Comparison of ENCODE assay signal across 19 cellular contexts in the genomic region with DNA sequence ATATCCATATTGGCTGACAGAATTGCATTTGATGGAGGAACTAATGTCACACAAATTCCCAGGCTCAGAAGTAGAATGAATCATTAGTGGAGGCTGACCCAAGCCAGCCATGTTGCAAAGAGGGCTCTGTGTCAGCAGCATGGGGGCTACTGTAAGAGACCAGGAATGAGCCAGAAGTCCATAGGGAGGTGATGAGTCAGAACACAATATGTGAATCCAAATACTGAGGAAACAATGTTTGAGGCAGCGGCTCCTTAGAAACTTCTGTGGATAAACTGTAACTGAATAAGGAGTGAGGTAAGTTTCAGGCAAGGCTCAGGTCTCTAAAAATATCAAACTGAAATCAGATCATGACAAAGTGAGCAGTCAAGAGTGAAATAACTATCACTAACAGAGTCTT.
DNase-seq lines count a peak whose midpoint lies in the region; ATAC-seq and TF ChIP-seq lines count a peak whose summit lies in the region.
"Had no signal": no experiment of that assay in that cellular context is flagged by ENCODE, and none has a peak within 500 bp of the region (broad histone marks: within the 10 kb centered on the region; RNA-seq: fewer than 3 reads in every experiment).

No MANE protein-coding gene starts in this region.

- no peaks in the 10 kb centered on the region for H3K9me3 Mint-ChIP-seq in stimulated activated naive CD8-positive, alpha-beta T cell treated with anti-CD3 and anti-CD28 coated beads, Interleukin-15, amount 100 ng/mL, for 72 hours

- no peaks in the 10 kb centered on the region for H3K79me2 ChIP-seq in osteoblast (ENCODE audit: insufficient read depth, low read length)

- H2AFZ ChIP-seq in osteoblast (ENCODE audit: low read length): no peak overlapping the region

- no peak overlapping the region for H3K27ac Mint-ChIP-seq in stimulated activated naive CD8-positive, alpha-beta T cell treated with anti-CD3 and anti-CD28 coated beads, Interleukin-15, amount 100 ng/mL, for 72 hours
- H3K27ac Mint-ChIP-seq: natural killer cell had no signal

- in situ Hi-C loops in Caki2 (cut with HindIII; ENCODE audit: low pct_unique_long_range_greater_than_20kb, low sequenced_read_pairs): no loop called here

- H3K27ac ChIP-seq in osteoblast (ENCODE audit: low read depth, low read length): no peak overlapping the region
- H3K27ac ChIP-seq: coronary artery, epithelial cell of prostate, heart left ventricle, SJSA1, stomach had no signal

- TF ChIP-seq CTCF in fibroblast of mammary gland (conservative IDR thresholded peaks at IDR 0.05; ENCODE audit: control insufficient read depth, insufficient read depth, low read depth, low read length) (no peak), osteoblast (IDR thresholded peaks at IDR 0.05; ENCODE audit: extremely low read depth, low read depth, low read length) (no peak)

- H3K27me3 ChIP-seq in osteoblast (ENCODE audit: insufficient read depth, low read length): no peaks in the 10 kb centered on the region
- H3K27me3 ChIP-seq: heart left ventricle, SJSA1, stomach had no signal

- DNase-seq in Caki2 (ENCODE audit: low read depth): peak; percentile 67
- DNase-seq in RPMI7951 (ENCODE audit: low read depth): peak; percentile 4
- peak; percentile 70 for DNase-seq in fibroblast of mammary gland (ENCODE audit: low read depth)
- no peak for DNase-seq in osteoblast (ENCODE audit: insufficient read length, low spot score, missing footprints)
- no peak for DNase-seq in stimulated activated naive CD8-positive, alpha-beta T cell treated with anti-CD3 and anti-CD28 coated beads, Interleukin-15, amount 100 ng/mL, for 72 hours
- no peak for DNase-seq in DMS79 (lab: John Stamatoyannopoulos, UW)
- DNase-seq: activated CD8-positive, alpha-beta memory T cell treated with anti-CD3 and anti-CD28 coated beads, Interleukin-2, amount 50 U/mL, for 4 hours; activated effector memory CD4-positive, alpha-beta T cell treated with anti-CD3 and anti-CD28 coated beads, Interleukin-2, amount 50 U/mL, for 16 hours; Caco-2; heart left ventricle; natural killer cell; NCI-H1694 treated with DMSO at 0.1 percent for 48 hours; NCI-H446 treated with DMSO at 0.1 percent for 48 hours; stomach had no signal

- no peaks in the 10 kb centered on the region for H3K9me3 ChIP-seq in osteoblast (ENCODE audit: low read depth, low read length)
- H3K9me3 ChIP-seq: Caco-2, heart left ventricle, SJSA1, stomach had no signal

- H3K4me1 Mint-ChIP-seq in stimulated activated naive CD8-positive, alpha-beta T cell treated with anti-CD3 and anti-CD28 coated beads, Interleukin-15, amount 100 ng/mL, for 72 hours: no peaks in the 10 kb centered on the region
- H3K4me1 Mint-ChIP-seq: natural killer cell had no signal

- H3K4me2 ChIP-seq in osteoblast (ENCODE audit: insufficient read depth, low read length): peak overlapping the region; percentile 7

- H3K27me3 Mint-ChIP-seq in stimulated activated naive CD8-positive, alpha-beta T cell treated with anti-CD3 and anti-CD28 coated beads, Interleukin-15, amount 100 ng/mL, for 72 hours: peaks cover 13% of the 10 kb centered on the region

- H4K20me1 ChIP-seq in osteoblast (ENCODE audit: insufficient read depth, low read length): no peaks in the 10 kb centered on the region

- H3K4me1 ChIP-seq in osteoblast (ENCODE audit: insufficient read depth, low read length): peaks cover 4% of the 10 kb centered on the region
- H3K4me1 ChIP-seq: Caco-2, heart left ventricle, SJSA1, stomach had no signal

- H3K36me3 ChIP-seq in osteoblast (ENCODE audit: insufficient read depth, low read length): no peaks in the 10 kb centered on the region
- H3K36me3 ChIP-seq: heart left ventricle, SJSA1, stomach had no signal

- no peak overlapping the region for H3K4me3 ChIP-seq in fibroblast of mammary gland (ENCODE audit: control insufficient read depth, low read depth, low read length)
- H3K4me3 ChIP-seq in osteoblast (ENCODE audit: insufficient read depth, low read length): no peak overlapping the region
- H3K4me3 ChIP-seq: coronary artery, heart left ventricle, SJSA1, stomach had no signal

- H3K4me3 Mint-ChIP-seq in stimulated activated naive CD8-positive, alpha-beta T cell treated with anti-CD3 and anti-CD28 coated beads, Interleukin-15, amount 100 ng/mL, for 72 hours: no peak overlapping the region
- H3K4me3 Mint-ChIP-seq: natural killer cell had no signal

- no peak for ATAC-seq in stimulated activated naive CD8-positive, alpha-beta T cell treated with anti-CD3 and anti-CD28 coated beads, Interleukin-15, amount 100 ng/mL, for 72 hours
- ATAC-seq in HG02852 (IDR thresholded peaks at IDR 0.05; ENCODE audit: unreplicated experiment) (no peak), GM19351 (IDR thresholded peaks at IDR 0.05; ENCODE audit: unreplicated experiment) (no peak)
- ATAC-seq: heart left ventricle, natural killer cell had no signal

Comparison
In these comparisons a context has a peak if more than half of its experiments do, and no peak if none do; other contexts are left out.
1. DNase-seq: peak in Caki2 (single experiment), RPMI7951 (single experiment) and fibroblast of mammary gland (single experiment); none in osteoblast (single experiment), stimulated activated naive CD8-positive, alpha-beta T cell treated with anti-CD3 and anti-CD28 coated beads, Interleukin-15, amount 100 ng/mL, for 72 hours (0 of 2) and DMS79 (single experiment).